Comparison of ENCODE assay signal across 25 cellular contexts in the genomic region with DNA sequence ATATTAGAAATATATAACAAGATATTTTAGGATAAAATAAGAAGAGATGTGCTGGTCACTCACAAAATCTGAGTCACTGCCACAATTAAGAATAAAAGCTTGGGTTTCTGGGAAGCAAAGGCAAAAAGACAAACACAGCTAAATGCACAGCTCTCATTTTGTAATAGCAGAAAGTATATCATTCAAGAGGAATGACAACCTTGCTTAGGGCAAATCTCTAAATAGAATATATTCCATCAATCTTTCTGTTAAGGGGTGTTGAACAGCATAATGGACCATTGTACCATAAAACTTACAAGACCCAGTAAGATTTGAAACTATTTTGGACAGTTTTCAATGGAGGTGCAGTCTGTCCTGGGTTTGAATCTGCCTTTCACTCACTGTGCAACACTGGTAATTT.
"Had no signal": no experiment of that assay in that cellular context is flagged by ENCODE, and none has a peak within 500 bp of the region (broad histone marks: within the 10 kb centered on the region; RNA-seq: fewer than 3 reads in every experiment).

No MANE protein-coding gene starts in this region.

- ATAC-seq: activated CD8-positive, alpha-beta T cell treated with anti-CD3 and anti-CD28 coated beads for 36 hours; activated naive CD8-positive, alpha-beta T cell treated with anti-CD3 and anti-CD28 coated beads, Interleukin-2, amount 50 U/mL, for 24 hours; activated T-cell treated with anti-CD3 and anti-CD28 coated beads, Interleukin-2, amount 50 U/mL, for 4 hours had no signal

- DNase-seq: activated B cell treated with CpG ODN at 0.5 μM for 24 hours; activated CD4-positive, alpha-beta memory T cell treated with anti-CD3 and anti-CD28 coated beads for 36 hours; activated CD4-positive, alpha-beta T cell treated with anti-CD3 and anti-CD28 coated beads for 4 hours; activated CD4-positive, alpha-beta T cell treated with anti-CD3 and anti-CD28 coated beads, Interleukin-2, amount 10 ng/mL, durations not matched to agents 24 days and 14 days; activated CD4-positive, alpha-beta T cell treated with anti-CD3 and anti-CD28 coated beads, Interleukin-2, amount 50 U/mL, for 1 hour; activated CD4-positive, alpha-beta T cell treated with anti-CD3 and anti-CD28 coated beads, Interleukin-2, amount 50 U/mL, for 4 hours; activated CD4-positive, CD25-positive, alpha-beta regulatory T cell treated with anti-CD3 and anti-CD28 coated beads, Interleukin-2, amount 50 U/mL, for 72 hours; activated CD8-positive, alpha-beta memory T cell treated with anti-CD3 and anti-CD28 coated beads, Interleukin-2, amount 50 U/mL, for 4 hours; activated CD8-positive, alpha-beta T cell treated with anti-CD3 and anti-CD28 coated beads for 36 hours; activated effector memory CD4-positive, alpha-beta T cell treated with Interleukin-2 at 50 U/mL for 16 hours; activated gamma-delta T cell; activated naive CD4-positive, alpha-beta T cell treated with anti-CD3 and anti-CD28 coated beads, Interleukin-2, amount 10 ng/mL, durations not matched to agents 7 days and 5 days; activated naive CD4-positive, alpha-beta T cell treated with Interleukin-2 at 50 U/mL for 16 hours; activated naive CD8-positive, alpha-beta T cell treated with anti-CD3 and anti-CD28 coated beads, Interleukin-2, amount 10 ng/mL, durations not matched to agents 7 days and 5 days; activated naive CD8-positive, alpha-beta T cell treated with anti-CD3 and anti-CD28 coated beads, Interleukin-2, amount 50 U/mL, for 24 hours; activated T-cell treated with anti-CD3 and anti-CD28 coated beads for 4 hours; activated T-cell treated with anti-CD3 and anti-CD28 coated beads, Interleukin-2, amount 50 U/mL, for 1 hour; activated T-cell treated with anti-CD3 and anti-CD28 coated beads, Interleukin-2, amount 50 U/mL, for 4 hours; amygdala; anterior cingulate cortex; caudate nucleus; cerebellar nuclear complex; T-helper 1 cell; T-helper 2 cell; T-helper 9 cell had no signal
